ENCODE assay signal across 1 cellular context in genomic region chr6:26514984-26515383, GRCh38.
TF ChIP-seq lines count a peak whose summit lies in the region.

No MANE protein-coding gene starts in this region.

TF ChIP-seq in HepG2, 621 proteins besides CTCF, POLR2A, EP300 and RAD21 (continued from another document and continues in another):
- no peak for TF ChIP-seq IRF1 (CRISPR knock-in tag; IDR thresholded peaks at IDR 0.05; ENCODE audit: low read depth)
- no peak for TF ChIP-seq ZNF703 (CRISPR knock-in tag; IDR thresholded peaks at IDR 0.05; ENCODE audit: borderline replicate concordance)
- no peak for TF ChIP-seq CHCHD3 (CRISPR knock-in tag; IDR thresholded peaks at IDR 0.05)
- peak; percentile 25; the same call in 1 of the 2 replicates for TF ChIP-seq THRA (CRISPR knock-in tag; IDR thresholded peaks at IDR 0.05; ENCODE audit: borderline replicate concordance)
- no peak for TF ChIP-seq RAD51 (IDR thresholded peaks at IDR 0.05; ENCODE audit: borderline replicate concordance)
- TF ChIP-seq GPBP1L1 (CRISPR knock-in tag; IDR thresholded peaks at IDR 0.05), result no peak
- TF ChIP-seq PAF1 (CRISPR knock-in tag; IDR thresholded peaks at IDR 0.05), result no peak
- no peak for TF ChIP-seq ZFP36L2 (CRISPR knock-in tag; IDR thresholded peaks at IDR 0.05)
- TF ChIP-seq ZBED4 (CRISPR knock-in tag; IDR thresholded peaks at IDR 0.05; ENCODE audit: borderline replicate concordance), result no peak
- no peak for TF ChIP-seq ZNF605 (CRISPR knock-in tag; IDR thresholded peaks at IDR 0.05)
- TF ChIP-seq NR3C1 (CRISPR knock-in tag; IDR thresholded peaks at IDR 0.05), result no peak
- peak; percentile 82; the same call in 1 of the 2 replicates for TF ChIP-seq PRDM15 (CRISPR knock-in tag; IDR thresholded peaks at IDR 0.05)
- TF ChIP-seq ZGPAT (CRISPR knock-in tag; IDR thresholded peaks at IDR 0.05), result peak; percentile 66
- no peak for TF ChIP-seq KLF12 (CRISPR knock-in tag; IDR thresholded peaks at IDR 0.05; ENCODE audit: borderline replicate concordance)
- TF ChIP-seq ZNF160 (CRISPR knock-in tag; IDR thresholded peaks at IDR 0.05), result no peak
- no peak for TF ChIP-seq EZH2 (conservative IDR thresholded peaks at IDR 0.05; ENCODE audit: low read depth, low read length)
- no peak for TF ChIP-seq REXO4 (CRISPR knock-in tag; IDR thresholded peaks at IDR 0.05; ENCODE audit: borderline replicate concordance)
- no peak for TF ChIP-seq ZNF615 (CRISPR knock-in tag; IDR thresholded peaks at IDR 0.05; ENCODE audit: borderline replicate concordance)
- no peak for TF ChIP-seq CEBPZ (IDR thresholded peaks at IDR 0.05; ENCODE audit: low read length)
- TF ChIP-seq ADNP (CRISPR knock-in tag; IDR thresholded peaks at IDR 0.05), result no peak
- no peak for TF ChIP-seq ZFP90 (CRISPR knock-in tag; IDR thresholded peaks at IDR 0.05; ENCODE audit: borderline replicate concordance)
- no peak for TF ChIP-seq ZNF430 (CRISPR knock-in tag; IDR thresholded peaks at IDR 0.05)
- TF ChIP-seq TARDBP (CRISPR knock-in tag; IDR thresholded peaks at IDR 0.05), result peak; percentile 60; the same call in 1 of the 2 replicates
- peak; percentile 92 for TF ChIP-seq GATAD2A (CRISPR knock-in tag; IDR thresholded peaks at IDR 0.05)
- peak; percentile 63 for TF ChIP-seq GATAD1 (CRISPR knock-in tag; IDR thresholded peaks at IDR 0.05)
- TF ChIP-seq PLSCR1 (CRISPR knock-in tag; IDR thresholded peaks at IDR 0.05; ENCODE audit: borderline replicate concordance), result no peak
- no peak for TF ChIP-seq MED13 (CRISPR knock-in tag; IDR thresholded peaks at IDR 0.05)
- 0 out of 2 replicates have a peak, but pooled peaks have one; percentile 48 for TF ChIP-seq ZNF441 (CRISPR knock-in tag; IDR thresholded peaks at IDR 0.05; ENCODE audit: borderline replicate concordance)
- TF ChIP-seq AKNA (CRISPR knock-in tag; IDR thresholded peaks at IDR 0.05; ENCODE audit: borderline replicate concordance), result no peak
- no peak for TF ChIP-seq ZNF75D (CRISPR knock-in tag; IDR thresholded peaks at IDR 0.05; ENCODE audit: borderline replicate concordance)
- no peak for TF ChIP-seq PHB2 (IDR thresholded peaks at IDR 0.05; ENCODE audit: partially characterized antibody)
- no peak for TF ChIP-seq GLI4 (CRISPR knock-in tag; IDR thresholded peaks at IDR 0.05; ENCODE audit: borderline replicate concordance)
- TF ChIP-seq ZNF580 (CRISPR knock-in tag; IDR thresholded peaks at IDR 0.05; ENCODE audit: borderline replicate concordance, low read depth), result no peak
- TF ChIP-seq ZFAT (CRISPR knock-in tag; conservative IDR thresholded peaks at IDR 0.05), result no peak
